ENCODE assay signal across 13 cellular contexts in genomic region chr15:63826513-63826912, GRCh38. TPM values are rescaled to one million over a fixed set of nuclear protein-coding genes. Genes with fewer than 3 reads are reported as not detected.
DNase-seq lines count a peak whose midpoint lies in the region; ATAC-seq and TF ChIP-seq lines count a peak whose summit lies in the region.
"Had no signal": no experiment of that assay in that cellular context is flagged by ENCODE, and none has a peak within 500 bp of the region (broad histone marks: within the 10 kb centered on the region; RNA-seq: fewer than 3 reads in every experiment).

No MANE protein-coding gene starts in this region.

- H3K4me1 Mint-ChIP-seq in HFFc6 (ENCODE audit: low read depth): peaks cover 22% of the 10 kb centered on the region
- peaks cover 63% of the 10 kb centered on the region for H3K4me1 Mint-ChIP-seq in activated T-helper 1 cell treated with anti-CD3 and anti-CD28 coated beads, Interleukin-12 subunit alpha, Interleukin-12 subunit beta, Interleukin-2, Interleukin-4 antibody, amounts not matched to agents 30 ng/mL and 10 ng/mL and 1 ng/mL, durations not matched to agents 14 hours and 24 hours and 36 hours (ENCODE audit: low read depth)

- intact Hi-C loops in activated T-helper 1 cell treated with anti-CD3 and anti-CD28 coated beads, Interleukin-12 subunit alpha, Interleukin-12 subunit beta, Interleukin-2, Interleukin-4 antibody, amounts not matched to agents 30 ng/mL and 10 ng/mL and 1 ng/mL, durations not matched to agents 14 hours and 24 hours and 36 hours (cut with micrococcal nuclease): loop anchor here (1.0 to 2.0 kb wide), 2 partner anchors 220 to 240 kb away; partner anchors contain the start of gene DAPK2

- ATAC-seq in GM18519 (IDR thresholded peaks at IDR 0.05; ENCODE audit: low FRiP score, unreplicated experiment): no peak

- no peak overlapping the region for H3K4me3 Mint-ChIP-seq in HFFc6
- H3K4me3 Mint-ChIP-seq in activated T-helper 1 cell treated with anti-CD3 and anti-CD28 coated beads, Interleukin-12 subunit alpha, Interleukin-12 subunit beta, Interleukin-2, Interleukin-4 antibody, amounts not matched to agents 30 ng/mL and 10 ng/mL and 1 ng/mL, durations not matched to agents 14 hours and 24 hours and 36 hours: peak overlapping the region; percentile 51

- TF ChIP-seq CTCF in HFFc6 (IDR thresholded peaks at IDR 0.05): peak; percentile 52; the same call in 1 of the 2 replicates

- H3K9me3 Mint-ChIP-seq in HFFc6: no peaks in the 10 kb centered on the region
- H3K9me3 Mint-ChIP-seq in activated T-helper 1 cell treated with anti-CD3 and anti-CD28 coated beads, Interleukin-12 subunit alpha, Interleukin-12 subunit beta, Interleukin-2, Interleukin-4 antibody, amounts not matched to agents 30 ng/mL and 10 ng/mL and 1 ng/mL, durations not matched to agents 14 hours and 24 hours and 36 hours: no peaks in the 10 kb centered on the region

- no peaks in the 10 kb centered on the region for H3K27me3 Mint-ChIP-seq in HFFc6 (ENCODE audit: insufficient read depth)
- no peaks in the 10 kb centered on the region for H3K27me3 Mint-ChIP-seq in activated T-helper 1 cell treated with anti-CD3 and anti-CD28 coated beads, Interleukin-12 subunit alpha, Interleukin-12 subunit beta, Interleukin-2, Interleukin-4 antibody, amounts not matched to agents 30 ng/mL and 10 ng/mL and 1 ng/mL, durations not matched to agents 14 hours and 24 hours and 36 hours (ENCODE audit: insufficient read depth)

- H3K36me3 Mint-ChIP-seq in HFFc6 (ENCODE audit: low read depth): no peaks in the 10 kb centered on the region
- H3K36me3 Mint-ChIP-seq in activated T-helper 1 cell treated with anti-CD3 and anti-CD28 coated beads, Interleukin-12 subunit alpha, Interleukin-12 subunit beta, Interleukin-2, Interleukin-4 antibody, amounts not matched to agents 30 ng/mL and 10 ng/mL and 1 ng/mL, durations not matched to agents 14 hours and 24 hours and 36 hours (ENCODE audit: low read depth): peaks cover 14% of the 10 kb centered on the region

- DNase-seq in activated CD4-positive, alpha-beta T cell treated with anti-CD3 and anti-CD28 coated beads for 4 hours: peak; percentile 17 to 32
- DNase-seq in activated CD4-positive, alpha-beta T cell treated with anti-CD3 and anti-CD28 coated beads for 48 hours: no peak
- DNase-seq in HFFc6 (peak; percentile 41), lung microvascular endothelial cell (ENCODE audit: low read depth in 2 of 2) (peak; percentile 66 to 74), NCI-H2171 treated with DMSO at 0.1 percent for 48 hours (lab: John Stamatoyannopoulos, UW) (no peak), KG1 (lab: John Stamatoyannopoulos, UW) (no peak)
- no peak for DNase-seq in activated T-helper 1 cell treated with anti-CD3 and anti-CD28 coated beads, Interleukin-12 subunit alpha, Interleukin-12 subunit beta, Interleukin-2, Interleukin-4 antibody, amounts not matched to agents 30 ng/mL and 10 ng/mL and 1 ng/mL, durations not matched to agents 14 hours and 24 hours and 36 hours (ENCODE audit: low spot score)
- DNase-seq: activated T-cell treated with anti-CD3 and anti-CD28 coated beads for 4 hours; effector CD4-positive, alpha-beta T cell; HCEC 1CT; kidney glomerular epithelial cell; pancreas had no signal

- no peak overlapping the region for H3K27ac Mint-ChIP-seq in HFFc6
- no peak overlapping the region for H3K27ac Mint-ChIP-seq in activated T-helper 1 cell treated with anti-CD3 and anti-CD28 coated beads, Interleukin-12 subunit alpha, Interleukin-12 subunit beta, Interleukin-2, Interleukin-4 antibody, amounts not matched to agents 30 ng/mL and 10 ng/mL and 1 ng/mL, durations not matched to agents 14 hours and 24 hours and 36 hours

RNA-seq across cellular contexts. Expression of gene HERC1, which starts 7.2 kb away (rescaled TPM):
- total RNA-seq in HFFc6 (2021; fragmentation: NEBNext Ultra II Directional; extraction: Animal tissue kit (Norgen Biotek cat#: 25700)): 10 to 100 TPM; 29.1 to 54.8 (median 36.8) TPM
- total RNA-seq in activated T-helper 1 cell treated with anti-CD3 and anti-CD28 coated beads, Interleukin-12 subunit alpha, Interleukin-12 subunit beta, Interleukin-2, Interleukin-4 antibody, amounts not matched to agents 30 ng/mL and 10 ng/mL and 1 ng/mL, durations not matched to agents 14 hours and 24 hours and 36 hours: 67.5 and 76.8 TPM in 2 replicates
- total RNA-seq in lung microvascular endothelial cell: 150 and 180 TPM in 2 replicates

Comparison
In these comparisons a context has a peak if more than half of its experiments do, and no peak if none do; other contexts are left out.
1. DNase-seq: peak in activated CD4-positive, alpha-beta T cell treated with anti-CD3 and anti-CD28 coated beads for 4 hours (2 of 2), HFFc6 (single experiment) and lung microvascular endothelial cell (2 of 2); none in activated CD4-positive, alpha-beta T cell treated with anti-CD3 and anti-CD28 coated beads for 48 hours (single experiment), activated T-helper 1 cell treated with anti-CD3 and anti-CD28 coated beads, Interleukin-12 subunit alpha, Interleukin-12 subunit beta, Interleukin-2, Interleukin-4 antibody, amounts not matched to agents 30 ng/mL and 10 ng/mL and 1 ng/mL, durations not matched to agents 14 hours and 24 hours and 36 hours (single experiment), NCI-H2171 treated with DMSO at 0.1 percent for 48 hours (single experiment) and KG1 (single experiment).